Comparison of ENCODE assay signal across 12 cellular contexts in the genomic region with DNA sequence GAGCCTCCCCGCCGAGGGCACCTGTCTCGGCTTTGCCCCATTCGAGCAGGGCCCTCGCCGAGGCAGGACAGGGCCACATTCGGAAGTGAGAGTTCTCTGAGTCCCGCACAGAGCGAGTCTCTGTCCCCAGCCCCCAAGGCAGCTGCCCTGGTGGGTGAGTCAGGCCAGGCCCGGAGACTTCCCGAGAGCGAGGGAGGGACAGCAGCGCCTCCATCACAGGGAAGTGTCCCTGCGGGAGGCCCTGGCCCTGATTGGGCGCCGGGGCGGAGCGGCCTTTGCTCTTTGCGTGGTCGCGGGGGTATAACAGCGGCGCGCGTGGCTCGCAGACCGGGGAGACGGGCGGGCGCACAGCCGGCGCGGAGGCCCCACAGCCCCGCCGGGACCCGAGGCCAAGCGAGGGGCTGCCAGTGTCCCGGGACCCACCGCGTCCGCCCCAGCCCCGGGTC. TPM values are rescaled to one million over a fixed set of nuclear protein-coding genes. Genes with fewer than 3 reads are reported as not detected.
DNase-seq lines count a peak whose midpoint lies in the region; ATAC-seq and TF ChIP-seq lines count a peak whose summit lies in the region.
"Had no signal": no experiment of that assay in that cellular context is flagged by ENCODE, and none has a peak within 500 bp of the region (broad histone marks: within the 10 kb centered on the region; RNA-seq: fewer than 3 reads in every experiment).

A gene (plus strand): TSS at position 330 of the 446 bp plus-strand sequence. CDS start 131 bp downstream, outside the sequence.

- intact Hi-C loops in Right ventricle myocardium inferior (cut with DNase I), result no loop called here
- intact Hi-C loops in cardiac septum (cut with DNase I), result no loop called here
- intact Hi-C loops in left lung (cut with DNase I), result no loop called here
- intact Hi-C loops in vagina (cut with DNase I), result no loop called here

- H3K27ac ChIP-seq in left lung, result no peak within 1 kb of the TSS
- no peak within 1 kb of the TSS for H3K27ac ChIP-seq in vagina
- H3K27ac ChIP-seq: A549 had no signal

- no peak for ATAC-seq in Right ventricle myocardium inferior
- ATAC-seq in left lung, result peak; percentile 47
- no peak for ATAC-seq in HG03378 (IDR thresholded peaks at IDR 0.05; ENCODE audit: unreplicated experiment)
- no peak for ATAC-seq in HG02970 (IDR thresholded peaks at IDR 0.05; ENCODE audit: low FRiP score, unreplicated experiment)
- no peak for ATAC-seq in GM18498 (IDR thresholded peaks at IDR 0.05; ENCODE audit: unreplicated experiment)
- ATAC-seq: stimulated activated effector memory CD8-positive, alpha-beta T cell treated with anti-CD3 and anti-CD28 coated beads, Interleukin-12 subunit alpha, Interleukin-12 subunit beta, amount 100 ng/mL, for 72 hours had no signal

- DNase-seq in Right ventricle myocardium inferior (ENCODE audit: missing footprints) (peak; percentile 69), cardiac septum (ENCODE audit: low spot score) (no peak), dermis blood vessel endothelial cell (peak; percentile 21), left lung (peak in 1 of 2 donors; percentile 77), vagina (ENCODE audit: extremely low spot score in 2 of 2) (no peak)
- DNase-seq: NCI-H1694 treated with DMSO at 0.1 percent for 48 hours had no signal

- TF ChIP-seq CTCF in left lung (IDR thresholded peaks at IDR 0.05) (no peak), vagina (IDR thresholded peaks at IDR 0.05) (no peak)

- TF ChIP-seq POLR2A in vagina (IDR thresholded peaks at IDR 0.05), result no peak

- H3K27me3 ChIP-seq in left lung, result peaks cover 7 to 39% of the 10 kb centered on the region in 2 donors
- no peaks in the 10 kb centered on the region for H3K27me3 ChIP-seq in vagina

- H3K9me3 ChIP-seq in left lung (no peaks in the 10 kb centered on the region), vagina (no peaks in the 10 kb centered on the region)
- H3K9me3 ChIP-seq: A549 had no signal

- H3K36me3 ChIP-seq in left lung (no peaks in the 10 kb centered on the region), vagina (no peaks in the 10 kb centered on the region)

- no peak within 1 kb of the TSS for H3K4me3 ChIP-seq in left lung
- peak within 1 kb of the TSS; percentile 2 to 41 for H3K4me3 ChIP-seq in vagina
- H3K4me3 ChIP-seq: A549 had no signal

- H3K4me1 ChIP-seq in left lung, result peaks cover 0 to 6% of the 10 kb centered on the region in 2 donors
- peaks cover 9% of the 10 kb centered on the region for H3K4me1 ChIP-seq in vagina
- H3K4me1 ChIP-seq: A549 had no signal

RNA-seq across cellular contexts. Expression of the gene that starts here (rescaled TPM):
- total RNA-seq in Right ventricle myocardium inferior (not detected), cardiac septum (0.11 TPM), dermis blood vessel endothelial cell (not detected in 2 replicates), left lung (under 1 TPM in 1 of 2 donors, not detected in 1; 0.06 TPM), vagina (0.25 TPM)
- total RNA-seq: HT1080 had no signal

Comparison
In these comparisons a context has a peak if more than half of its experiments do, and no peak if none do; other contexts are left out.
1. Peak in DNase-seq in Right ventricle myocardium inferior; RNA of the gene not detected or under 1 TPM.
2. Peak in DNase-seq in dermis blood vessel endothelial cell; RNA of the gene not detected or under 1 TPM.
3. Peak in ATAC-seq in left lung; RNA of the gene not detected or under 1 TPM.
4. H3K4me3 ChIP-seq: peak in vagina (2 of 2); none in left lung (0 of 2).